In genomic region chr9:126799051-126799450, GRCh38 we compare ENCODE assay signal across 21 cellular contexts. TPM values are rescaled to one million over a fixed set of nuclear protein-coding genes. Genes with fewer than 3 reads are reported as not detected.
DNase-seq lines count a peak whose midpoint lies in the region; ATAC-seq and TF ChIP-seq lines count a peak whose summit lies in the region.
"Had no signal": no experiment of that assay in that cellular context is flagged by ENCODE, and none has a peak within 500 bp of the region (broad histone marks: within the 10 kb centered on the region; RNA-seq: fewer than 3 reads in every experiment).

No MANE protein-coding gene starts in this region.

- 0 out of 2 replicates have a peak, but pooled peaks cover 2% of the 10 kb centered on the region for H3K4me1 ChIP-seq in HEK293 (ENCODE audit: control insufficient read depth, insufficient read depth, low read length)
- H3K4me1 ChIP-seq in sigmoid colon: no peaks in the 10 kb centered on the region
- H3K4me1 ChIP-seq: BE2C, HAP-1 had no signal

- peaks cover 0 to 6% (median 0%) of the 10 kb centered on the region in 3 donors for H3K27me3 ChIP-seq in sigmoid colon
- H3K27me3 ChIP-seq: BE2C; BLaER1 treated with 17β-estradiol and CSF1 and Interleukin-3, amounts not matched to agents 10 nM and 100 nM had no signal

- H3K27ac ChIP-seq in HEK293 (ENCODE audit: extremely low read depth, low read depth, low read length): no peak overlapping the region
- no peak overlapping the region for H3K27ac ChIP-seq in sigmoid colon
- H3K27ac ChIP-seq: A549; BLaER1 treated with 17β-estradiol and CSF1 and Interleukin-3, amounts not matched to agents 10 nM and 100 nM had no signal

- H3K9me3 ChIP-seq in HEK293 (ENCODE audit: control insufficient read depth, insufficient read depth, low read depth, low read length) (no peaks in the 10 kb centered on the region), sigmoid colon (no peaks in the 10 kb centered on the region)
- H3K9me3 ChIP-seq: A549, BE2C had no signal

- DNase-seq in NCI-H526 treated with DMSO at 0.1 percent for 48 hours (lab: John Stamatoyannopoulos, UW) (peak; percentile 11), epithelial cell of esophagus (ENCODE audit: low read depth) (peak; percentile 39), sigmoid colon (peak; percentile 26), DMS114 treated with DMSO at 0.1 percent for 48 hours (lab: John Stamatoyannopoulos, UW; ENCODE audit: unreplicated experiment) (no peak), NCI-H510A treated with DMSO at 0.1 percent for 48 hours (lab: John Stamatoyannopoulos, UW) (no peak), left cardiac atrium (no peak)
- DNase-seq: 8988T; ACHN; AML-193; BE2C; CD4-positive, alpha-beta T cell; CD8-positive, alpha-beta memory T cell; DMS 273 treated with DMSO at 0.1 percent for 48 hours; DMS53; DND-41; GOT3 had no signal

- TF ChIP-seq POLR2A in sigmoid colon (IDR thresholded peaks at IDR 0.05): no peak

- POLR2A ChIA-PET in HEK293 (lab: Yijun Ruan, JAX): no interaction called here

- no peaks in the 10 kb centered on the region for H3K36me3 ChIP-seq in HEK293 (ENCODE audit: control insufficient read depth in 2 of 2, insufficient read depth in 1 of 2, low read length in 2 of 2)
- no peaks in the 10 kb centered on the region for H3K36me3 ChIP-seq in sigmoid colon
- H3K36me3 ChIP-seq: BE2C; BLaER1 treated with 17β-estradiol and CSF1 and Interleukin-3, amounts not matched to agents 10 nM and 100 nM; HAP-1 had no signal

- no peak for TF ChIP-seq CTCF in HEK293 (tag by site-specific recombination; IDR thresholded peaks at IDR 0.05)
- no peak for TF ChIP-seq CTCF in epithelial cell of esophagus (IDR thresholded peaks at IDR 0.05; ENCODE audit: insufficient read depth, low read depth, low read length, missing control alignments)
- no peak for TF ChIP-seq CTCF in sigmoid colon (IDR thresholded peaks at IDR 0.05)

- WGBS in sigmoid colon, 2 donors: 74 to 78% methylated on average over 1 of the region's 1 CpG

- intact Hi-C loops in sigmoid colon (cut with DNase I) (no loop called here), left cardiac atrium (cut with DNase I) (no loop called here)

- no peak overlapping the region for H3K4me3 ChIP-seq in HEK293 (ENCODE audit: low read depth, low read length)
- H3K4me3 ChIP-seq in epithelial cell of esophagus (ENCODE audit: low read length): no peak overlapping the region
- H3K4me3 ChIP-seq in sigmoid colon: no peak overlapping the region
- H3K4me3 ChIP-seq: A549; BLaER1 treated with 17β-estradiol and CSF1 and Interleukin-3, amounts not matched to agents 10 nM and 100 nM; HAP-1 had no signal

- ATAC-seq in HG02571 (IDR thresholded peaks at IDR 0.05; ENCODE audit: unreplicated experiment): no peak
- ATAC-seq in left cardiac atrium: no peak
- ATAC-seq: A549 had no signal

- TF ChIP-seq EP300 in sigmoid colon (IDR thresholded peaks at IDR 0.05): no peak

- CTCF ChIA-PET in HEK293 (lab: Yijun Ruan, JAX): interaction anchor here (0.6 to 1.8 kb wide), 3 partner anchors 11 to 299 kb away, joined by 3 to 5 read pairs (median 5); no protein-coding TSS in a partner anchor

TF ChIP-seq in HEK293, 187 proteins besides CTCF, POLR2A, EP300 and RAD21:
- TF ChIP-seq KLF17 (tag by site-specific recombination; IDR thresholded peaks at IDR 0.05) (0 out of 2 replicates have a peak, but pooled peaks have one; percentile 19), ZNF521 (tag by site-specific recombination; IDR thresholded peaks at IDR 0.05) (no peak)

RNA-seq across cellular contexts. Expression of gene ZBTB43, which starts 5.8 kb away (rescaled TPM):
- total RNA-seq in sigmoid colon: 10 to 100 TPM in 1 of 4 donors, 1 to 10 TPM in 3; 6.7 to 12.2 (median 7.9) TPM
- polyA plus RNA-seq in sigmoid colon: 1 to 10 TPM; 1.8 to 4.6 (median 3.0) TPM
- 10 to 100 TPM; 17.5 to 34.0 TPM for total RNA-seq in left cardiac atrium

Comparison
In these comparisons a context has a peak if more than half of its experiments do, and no peak if none do; other contexts are left out.
1. DNase-seq: peak in NCI-H526 treated with DMSO at 0.1 percent for 48 hours (single experiment), epithelial cell of esophagus (single experiment) and sigmoid colon (single experiment); none in DMS114 treated with DMSO at 0.1 percent for 48 hours (single experiment), NCI-H510A treated with DMSO at 0.1 percent for 48 hours (single experiment) and left cardiac atrium (single experiment).